In genomic region chr13:31029129-31029528, GRCh38 we compare ENCODE assay signal across 31 cellular contexts.
A peak's percentile ranks its signal among the peaks of the same experiment; 100 is the strongest.
DNase-seq lines count a peak whose midpoint lies in the region; ATAC-seq and TF ChIP-seq lines count a peak whose summit lies in the region.
"Had no signal": no experiment of that assay in that cellular context is flagged by ENCODE, and none has a peak within 500 bp of the region (broad histone marks: within the 10 kb centered on the region; RNA-seq: fewer than 3 reads in every experiment).

No MANE protein-coding gene starts in this region.

- no peak overlapping the region for H3K9ac ChIP-seq in SK-N-SH

- WGBS in SK-N-SH (ENCODE audit: low lambda C conversion rate) = 56% methylated on average over 6 of the region's 8 CpGs
- 87 to 89% (median 89%) methylated on average over 8 of the region's 8 CpGs for WGBS in ovary, 3 donors

- H3K4me2 ChIP-seq in SK-N-SH = no peak overlapping the region
- H3K4me2 ChIP-seq: PC-9 had no signal

- DNase-seq in ELF-1 (ENCODE audit: low read depth, low spot score) (peak; percentile 32), NCI-H1694 treated with DMSO at 0.1 percent for 48 hours (lab: John Stamatoyannopoulos, UW) (peak; percentile 36), SK-N-SH (peak; percentile 66), islet precursor cell (peak; percentile 82), NCI-H2107 (lab: John Stamatoyannopoulos, UW) (no peak), ovary (no peak)
- no peak for DNase-seq in activated CD4-positive, alpha-beta T cell treated with anti-CD3 and anti-CD28 coated beads for 36 hours
- DNase-seq: activated CD4-positive, alpha-beta T cell treated with anti-CD3 and anti-CD28 coated beads for 4 hours; activated naive CD4-positive, alpha-beta T cell; activated T-cell treated with anti-CD3 and anti-CD28 coated beads, Interleukin-2, amount 50 U/mL, for 4 hours; colonic mucosa; effector memory CD8-positive, alpha-beta T cell; foreskin melanocyte; hippocampal formation; left ventricle myocardium inferior; midbrain; naive thymus-derived CD8-positive, alpha-beta T cell; NCI-H1105 treated with DMSO at 0.1 percent for 48 hours; NK-92 treated with Interleukin-12 subunit alpha and Interleukin-12 subunit beta, amount 100 ng/mL, for 24 hours; PC-9; SHP77 treated with DMSO at 0.1 percent for 48 hours; spleen; stimulated activated CD4-positive, alpha-beta T cell treated with anti-CD3 and anti-CD28 coated beads, Interleukin-2, amount 100 ng/mL, for 48 hours; stimulated activated naive CD4-positive, alpha-beta T cell treated with Interleukin-2 at 50 U/mL for 16 hours; testis; uterus had no signal

- TF ChIP-seq RAD21 in SK-N-SH (IDR thresholded peaks at IDR 0.05; ENCODE audit: low read length) = no peak

- no peaks in the 10 kb centered on the region for H3K4me1 Mint-ChIP-seq in activated CD4-positive, alpha-beta T cell treated with anti-CD3 and anti-CD28 coated beads for 36 hours
- H3K4me1 Mint-ChIP-seq: CD14-positive monocyte had no signal

- H3F3A ChIP-seq in SK-N-SH (replicated peaks; ENCODE audit: insufficient read depth) = no peaks in the 10 kb centered on the region

- H3K4me3 ChIP-seq in SK-N-SH (ENCODE audit: low read depth in 2 of 2, low read length in 1 of 2) = no peak overlapping the region
- no peak overlapping the region for H3K4me3 ChIP-seq in ovary
- H3K4me3 ChIP-seq: breast epithelium, colonic mucosa, left ventricle myocardium inferior, PC-9, right atrium auricular region, spleen, testis, uterus had no signal

- TF ChIP-seq EP300 in SK-N-SH (IDR thresholded peaks at IDR 0.05; ENCODE audit: borderline replicate concordance in 1 of 2, low read depth in 1 of 2, low read length in 1 of 2) (no peak), ovary (IDR thresholded peaks at IDR 0.05) (no peak)

- CTCF ChIA-PET in SK-N-SH (lab: Yijun Ruan, JAX) = interaction anchor here (0.8 to 2.9 kb wide), 3 partner anchors 8 to 226 kb away, joined by 4 to 17 read pairs (median 4); no protein-coding TSS in a partner anchor
- CTCF ChIA-PET in activated CD4-positive, alpha-beta T cell treated with anti-CD3 and anti-CD28 coated beads for 36 hours (lab: Charles Lee) = no interaction called here

- H3K9me3 ChIP-seq in SK-N-SH = no peaks in the 10 kb centered on the region
- H3K9me3 ChIP-seq in ovary = no peaks in the 10 kb centered on the region
- H3K9me3 ChIP-seq: breast epithelium, colonic mucosa, left ventricle myocardium inferior, right atrium auricular region, spleen, testis, uterus had no signal

- H3K79me2 ChIP-seq in SK-N-SH (ENCODE audit: insufficient read depth) = no peaks in the 10 kb centered on the region

- H3K27me3 Mint-ChIP-seq in activated CD4-positive, alpha-beta T cell treated with anti-CD3 and anti-CD28 coated beads for 36 hours = peaks cover 7% of the 10 kb centered on the region

- H3K4me1 ChIP-seq in SK-N-SH (ENCODE audit: control insufficient read depth in 1 of 2, insufficient read depth in 2 of 2, low read depth in 1 of 2, low read length in 1 of 2) (peaks cover 0 to 8% of the 10 kb centered on the region in 2 experiments; a peak in 1 of 4 replicates), ovary (ENCODE audit: insufficient read depth) (no peaks in the 10 kb centered on the region)
- H3K4me1 ChIP-seq: breast epithelium, colonic mucosa, left ventricle myocardium inferior, right atrium auricular region, spleen, testis, uterus had no signal

- H3K36me3 ChIP-seq in SK-N-SH (replicated peaks in 1 of 2; ENCODE audit: control insufficient read depth in 1 of 2, insufficient read depth in 2 of 2, low read length in 1 of 2) (no peaks in the 10 kb centered on the region), ovary (no peaks in the 10 kb centered on the region)
- H3K36me3 ChIP-seq: breast epithelium, colonic mucosa, left ventricle myocardium inferior, right atrium auricular region, spleen, uterus had no signal

- H3K27me3 ChIP-seq in SK-N-SH (ENCODE audit: insufficient read depth) (no peaks in the 10 kb centered on the region), ovary (no peaks in the 10 kb centered on the region)
- H3K27me3 ChIP-seq: breast epithelium, colonic mucosa, right atrium auricular region, testis, uterus had no signal

- H3K27ac Mint-ChIP-seq in activated CD4-positive, alpha-beta T cell treated with anti-CD3 and anti-CD28 coated beads for 36 hours = no peak overlapping the region
- H3K27ac Mint-ChIP-seq: CD14-positive monocyte; naive thymus-derived CD8-positive, alpha-beta T cell; T-helper 1 cell treated with Interleukin-12 subunit alpha and Interleukin-12 subunit beta and Interleukin-4 antibody, amounts not matched to agents 30 μg/mL and 1 μg/mL, for 36 hours had no signal

- POLR2A ChIA-PET in SK-N-SH (lab: Yijun Ruan, JAX) = no interaction called here
- POLR2A ChIA-PET in activated CD4-positive, alpha-beta T cell treated with anti-CD3 and anti-CD28 coated beads for 36 hours (lab: Charles Lee) = no interaction called here

- no peak for TF ChIP-seq POLR2A in ovary (IDR thresholded peaks at IDR 0.05)

- H3K9me3 Mint-ChIP-seq in activated CD4-positive, alpha-beta T cell treated with anti-CD3 and anti-CD28 coated beads for 36 hours (ENCODE audit: low read depth) = no peaks in the 10 kb centered on the region
- H3K9me3 Mint-ChIP-seq: activated T-cell treated with anti-CD3 and anti-CD28 coated beads, Interleukin-2, amount 50 U/mL, for 4 hours; effector memory CD8-positive, alpha-beta T cell; naive thymus-derived CD8-positive, alpha-beta T cell; T-helper 1 cell treated with Interleukin-12 subunit alpha and Interleukin-12 subunit beta and Interleukin-4 antibody, amounts not matched to agents 30 μg/mL and 1 μg/mL, for 36 hours had no signal

- ATAC-seq in activated CD4-positive, alpha-beta T cell treated with anti-CD3 and anti-CD28 coated beads for 36 hours = no peak
- ATAC-seq: activated T-cell treated with anti-CD3 and anti-CD28 coated beads, Interleukin-2, amount 50 U/mL, for 4 hours; effector memory CD8-positive, alpha-beta T cell; esophagus mucosa; naive thymus-derived CD8-positive, alpha-beta T cell had no signal

- no peak overlapping the region for H3K27ac ChIP-seq in SK-N-SH (ENCODE audit: low read depth in 2 of 2, low read length in 1 of 2)
- H3K27ac ChIP-seq in ovary = no peak overlapping the region
- H3K27ac ChIP-seq: breast epithelium, colonic mucosa, left ventricle myocardium inferior, PC-9, right atrium auricular region, spleen, testis, uterus had no signal

- no peak overlapping the region for H3K4me3 Mint-ChIP-seq in activated CD4-positive, alpha-beta T cell treated with anti-CD3 and anti-CD28 coated beads for 36 hours
- H3K4me3 Mint-ChIP-seq: activated T-cell treated with anti-CD3 and anti-CD28 coated beads, Interleukin-2, amount 50 U/mL, for 4 hours; CD14-positive monocyte; effector memory CD8-positive, alpha-beta T cell; naive thymus-derived CD8-positive, alpha-beta T cell; T-helper 1 cell treated with Interleukin-12 subunit alpha and Interleukin-12 subunit beta and Interleukin-4 antibody, amounts not matched to agents 30 μg/mL and 1 μg/mL, for 36 hours had no signal

- H3K9me2 ChIP-seq in SK-N-SH = no peaks in the 10 kb centered on the region

- no peaks in the 10 kb centered on the region for H3K36me3 Mint-ChIP-seq in activated CD4-positive, alpha-beta T cell treated with anti-CD3 and anti-CD28 coated beads for 36 hours (ENCODE audit: low read depth)
- H3K36me3 Mint-ChIP-seq: CD14-positive monocyte; naive thymus-derived CD8-positive, alpha-beta T cell had no signal

- no peak overlapping the region for H2AFZ ChIP-seq in SK-N-SH (ENCODE audit: low read depth)
- H2AFZ ChIP-seq: PC-9 had no signal

- no peaks in the 10 kb centered on the region for H4K20me1 ChIP-seq in SK-N-SH (ENCODE audit: insufficient read depth)

- intact Hi-C loops in activated CD4-positive, alpha-beta T cell treated with anti-CD3 and anti-CD28 coated beads for 36 hours (cut with DNase I, micrococcal nuclease) = no loop called here
- intact Hi-C loops in ovary (cut with DNase I) = no loop called here

- TF ChIP-seq CTCF in SK-N-SH (IDR thresholded peaks at IDR 0.05) = no peak
- TF ChIP-seq CTCF in ovary (IDR thresholded peaks at IDR 0.05) = no peak

TF ChIP-seq in SK-N-SH, 30 proteins besides CTCF, POLR2A, EP300 and RAD21 (continues in another document):
- TF ChIP-seq MEF2A (IDR thresholded peaks at IDR 0.05; ENCODE audit: borderline replicate concordance, low read depth) (no peak), MXI1 (IDR thresholded peaks at IDR 0.05; ENCODE audit: low read depth, low read length) (peak; percentile 39; the same call in 1 of the 2 replicates), GATA2 (CRISPR knock-in tag; IDR thresholded peaks at IDR 0.05) (no peak), RCOR1 (IDR thresholded peaks at IDR 0.05; ENCODE audit: low read length) (no peak), POLR2AphosphoS5 (IDR thresholded peaks at IDR 0.05; ENCODE audit: low read depth, low read length) (no peak), IRF3 (IDR thresholded peaks at IDR 0.05; ENCODE audit: low read depth, low read length) (no peak), SMC3 (IDR thresholded peaks at IDR 0.05; ENCODE audit: low read depth, low read length) (no peak), ZBTB33 (IDR thresholded peaks at IDR 0.05; ENCODE audit: borderline replicate concordance, low read depth) (no peak), TEAD4 (IDR thresholded peaks at IDR 0.05; ENCODE audit: borderline replicate concordance, insufficient read depth) (no peak), FOSL2 (IDR thresholded peaks at IDR 0.05; ENCODE audit: borderline replicate concordance, low read depth) (no peak)

Comparison
In these comparisons a context has a peak if more than half of its experiments do, and no peak if none do; other contexts are left out.
1. DNase-seq: peak in ELF-1 (single experiment), NCI-H1694 treated with DMSO at 0.1 percent for 48 hours (single experiment), SK-N-SH (single experiment) and islet precursor cell (single experiment); none in activated CD4-positive, alpha-beta T cell treated with anti-CD3 and anti-CD28 coated beads for 36 hours (single experiment), NCI-H2107 (single experiment) and ovary (0 of 5).